ENCODE assay signal across 9 cellular contexts in genomic region chr20:8361008-8361652, GRCh38.
DNase-seq lines count a peak whose midpoint lies in the region; ATAC-seq and TF ChIP-seq lines count a peak whose summit lies in the region.
"Had no signal": no experiment of that assay in that cellular context is flagged by ENCODE, and none has a peak within 500 bp of the region (broad histone marks: within the 10 kb centered on the region; RNA-seq: fewer than 3 reads in every experiment).

No MANE protein-coding gene starts in this region.

- H3K79me2 ChIP-seq in OCI-LY7 (ENCODE audit: insufficient read depth, low read depth, low read length) = no peaks in the 10 kb centered on the region

- H3K27ac ChIP-seq in OCI-LY7 (ENCODE audit: low read depth, low read length, poor library complexity, severe bottlenecking) (no peak overlapping the region), left ventricle myocardium inferior (replicated peaks) (no peak overlapping the region)
- H3K27ac ChIP-seq: ascending aorta had no signal

- H3K27me3 ChIP-seq in left ventricle myocardium inferior (ENCODE audit: low read depth) = no peaks in the 10 kb centered on the region
- H3K27me3 ChIP-seq: ascending aorta had no signal

- no peak overlapping the region; the same call in 1 of the 2 replicates for H2AFZ ChIP-seq in OCI-LY7 (ENCODE audit: low read length)

- no peak overlapping the region for H3K4me3 ChIP-seq in AG10803 (ENCODE audit: low read length)
- no peak overlapping the region for H3K4me3 ChIP-seq in OCI-LY7 (ENCODE audit: low read depth, low read length, poor library complexity, severe bottlenecking)
- no peak overlapping the region for H3K4me3 ChIP-seq in left ventricle myocardium inferior
- H3K4me3 ChIP-seq: ascending aorta had no signal

- intact Hi-C loops in OCI-LY7 (cut with micrococcal nuclease; ENCODE audit: unreplicated experiment) (no loop called here), left ventricle myocardium inferior (cut with micrococcal nuclease) (no loop called here)

- POLR2A ChIA-PET in OCI-LY7 (lab: Charles Lee) = no interaction called here

- H3K4me2 ChIP-seq in OCI-LY7 (ENCODE audit: low read length) = peak overlapping the region; percentile 28

- no peaks in the 10 kb centered on the region for H3K9me2 ChIP-seq in OCI-LY7 (ENCODE audit: insufficient read depth, low read length)

- H3K36me3 ChIP-seq in OCI-LY7 (ENCODE audit: insufficient read depth, low read length) (no peaks in the 10 kb centered on the region), left ventricle myocardium inferior (no peaks in the 10 kb centered on the region)
- H3K36me3 ChIP-seq: ascending aorta had no signal

- TF ChIP-seq CTCF in AG10803 (conservative IDR thresholded peaks at IDR 0.05; ENCODE audit: low read length) = no peak; the same call in 1 of the 2 replicates
- peak; percentile 54 for TF ChIP-seq CTCF in OCI-LY7 (conservative IDR thresholded peaks at IDR 0.05; ENCODE audit: low read length)
- peak; percentile 42 for TF ChIP-seq CTCF in left ventricle myocardium inferior (IDR thresholded peaks at IDR 0.05; ENCODE audit: borderline replicate concordance)

- BruUV-seq in OCI-LY7 (replicated peaks; lab: Mats Ljungman, UMichigan) = no TSS peak

- H4K20me1 ChIP-seq in OCI-LY7 (ENCODE audit: insufficient read depth, low read length) = no peaks in the 10 kb centered on the region

- ATAC-seq in GM18498 (IDR thresholded peaks at IDR 0.05; ENCODE audit: unreplicated experiment) (peak; percentile 57), HG02870 (IDR thresholded peaks at IDR 0.05; ENCODE audit: unreplicated experiment) (no peak)

- CTCF ChIA-PET in OCI-LY7 (lab: Charles Lee; ENCODE audit: unreplicated experiment) = no interaction called here

- H3K4me1 ChIP-seq in OCI-LY7 (ENCODE audit: insufficient read depth, low read length, poor library complexity, severe bottlenecking) (peaks cover 28% of the 10 kb centered on the region), left ventricle myocardium inferior (peaks cover 16% of the 10 kb centered on the region)
- H3K4me1 ChIP-seq: ascending aorta had no signal

- DNase-seq in AG10803 (ENCODE audit: low read depth) = peak; percentile 45
- DNase-seq in OCI-LY7 (ENCODE audit: low spot score) = peak; percentile 34
- no peak for DNase-seq in left ventricle myocardium inferior
- DNase-seq in midbrain (lab: John Stamatoyannopoulos, UW) = no peak
- no peak for DNase-seq in NCI-H748 treated with DMSO at 0.1 percent for 48 hours (lab: John Stamatoyannopoulos, UW)
- DNase-seq in effector CD4-positive, alpha-beta T cell = no peak

- H3K9me3 ChIP-seq in OCI-LY7 (ENCODE audit: low read length) (no peaks in the 10 kb centered on the region), left ventricle myocardium inferior (replicated peaks) (no peaks in the 10 kb centered on the region)
- H3K9me3 ChIP-seq: ascending aorta had no signal

Comparison
In these comparisons a context has a peak if more than half of its experiments do, and no peak if none do; other contexts are left out.
1. DNase-seq: peak in AG10803 (single experiment) and OCI-LY7 (single experiment); none in left ventricle myocardium inferior (single experiment), midbrain (single experiment), NCI-H748 treated with DMSO at 0.1 percent for 48 hours (single experiment) and effector CD4-positive, alpha-beta T cell (single experiment).